In genomic region chr1:236039736-236040670, GRCh38 we compare ENCODE assay signal across 12 cellular contexts. TPM values are rescaled to one million over a fixed set of nuclear protein-coding genes. Genes with fewer than 3 reads are reported as not detected.
DNase-seq lines count a peak whose midpoint lies in the region; ATAC-seq and TF ChIP-seq lines count a peak whose summit lies in the region.
"Had no signal": no experiment of that assay in that cellular context is flagged by ENCODE, and none has a peak within 500 bp of the region (broad histone marks: within the 10 kb centered on the region; RNA-seq: fewer than 3 reads in every experiment).

No MANE protein-coding gene starts in this region.

- no peaks in the 10 kb centered on the region for H3K27me3 Mint-ChIP-seq in H9 (ENCODE audit: low read depth)

- H3K79me1 ChIP-seq in trophoblast cell (ENCODE audit: low read length): no peaks in the 10 kb centered on the region
- H3K79me1 ChIP-seq in H9 (ENCODE audit: insufficient read depth, low read depth, low read length, poor library complexity, severe bottlenecking): no peaks in the 10 kb centered on the region

- H3K9me3 ChIP-seq in AG04450 (ENCODE audit: control insufficient read depth, insufficient read depth, low read length): peaks cover 5% of the 10 kb centered on the region
- no peaks in the 10 kb centered on the region for H3K9me3 ChIP-seq in trophoblast cell (ENCODE audit: insufficient read depth, low read depth, low read length)
- H3K9me3 ChIP-seq in H9 (ENCODE audit: control insufficient read depth, low read depth, low read length): no peaks in the 10 kb centered on the region
- H3K9me3 ChIP-seq: ascending aorta, spleen had no signal

- H3K18ac ChIP-seq in trophoblast cell (ENCODE audit: low read length) (no peak overlapping the region), H9 (ENCODE audit: insufficient read length, low read depth, low read length) (no peak overlapping the region)

- no peak overlapping the region for H4K12ac ChIP-seq in trophoblast cell (ENCODE audit: low read depth, low read length)

- no peaks in the 10 kb centered on the region for H3K36me3 ChIP-seq in trophoblast cell (ENCODE audit: control insufficient read depth in 1 of 2, insufficient read depth in 2 of 2, low read length in 2 of 2)

- CTCF ChIA-PET in AG04450 (lab: Charles Lee): interaction anchor here (1.2 kb wide), 1 partner anchor 68 kb away, joined by 7 read pairs; no protein-coding TSS in a partner anchor

- H3K4me1 ChIP-seq in trophoblast cell (ENCODE audit: control insufficient read depth in 1 of 2, insufficient read depth in 2 of 2, low read length in 2 of 2): peaks cover 0 to 3% of the 10 kb centered on the region in 2 experiments
- no peaks in the 10 kb centered on the region for H3K4me1 ChIP-seq in H9 (ENCODE audit: insufficient read depth, low read length)
- H3K4me1 ChIP-seq: ascending aorta, spleen had no signal

- H3K14ac ChIP-seq in trophoblast cell (ENCODE audit: low read length): no peak overlapping the region
- no peak overlapping the region for H3K14ac ChIP-seq in H9 (ENCODE audit: insufficient read depth, low read length)

- no peak overlapping the region for H3K27ac Mint-ChIP-seq in H9

- TF ChIP-seq CTCF in AG04450 (IDR thresholded peaks at IDR 0.05; ENCODE audit: low read depth, low read length): no peak
- no peak for TF ChIP-seq CTCF in fibroblast of villous mesenchyme (IDR thresholded peaks at IDR 0.05; ENCODE audit: insufficient read depth, low read depth, low read length)
- no peak for TF ChIP-seq CTCF in H9 (conservative IDR thresholded peaks at IDR 0.05)

- H4K5ac ChIP-seq in H9 (ENCODE audit: insufficient read length, low read depth, low read length): no peak overlapping the region

- no peak overlapping the region for H4K8ac ChIP-seq in trophoblast cell (ENCODE audit: low read depth, low read length)
- no peak overlapping the region for H4K8ac ChIP-seq in H9 (replicated peaks; ENCODE audit: insufficient read length, low read depth, low read length)

- H2AFZ ChIP-seq in trophoblast cell (ENCODE audit: insufficient read depth, low read length, poor library complexity) (no peak overlapping the region), H9 (ENCODE audit: low read length) (no peak overlapping the region)
- H2AFZ ChIP-seq: GM23248 had no signal

- H3K4me3 ChIP-seq in AG04450 (ENCODE audit: low read depth, low read length): no peak overlapping the region
- H3K4me3 ChIP-seq in fibroblast of villous mesenchyme (ENCODE audit: low read depth, low read length): no peak overlapping the region
- no peak overlapping the region for H3K4me3 ChIP-seq in trophoblast cell (ENCODE audit: low read depth, low read length)
- H3K4me3 ChIP-seq: ascending aorta, GM23248, spleen had no signal

- no peak overlapping the region for H3K4ac ChIP-seq in trophoblast cell (ENCODE audit: low read depth, low read length)
- no peak overlapping the region for H3K4ac ChIP-seq in H9 (ENCODE audit: low read depth, low read length)

- H3K27ac ChIP-seq in AG04450 (ENCODE audit: low read depth, low read length) (peak overlapping the region; percentile 47), trophoblast cell (ENCODE audit: low read depth, low read length) (no peak overlapping the region), H9 (ENCODE audit: insufficient read length, low read depth, low read length) (no peak overlapping the region)
- H3K27ac ChIP-seq: ascending aorta, GM23248 had no signal

- no peak overlapping the region for H3K23ac ChIP-seq in trophoblast cell (ENCODE audit: low read length)
- H3K23ac ChIP-seq in H9 (ENCODE audit: insufficient read length, low read depth, low read length): no peak overlapping the region

- peaks cover 2 to 3% of the 10 kb centered on the region in 2 experiments; a peak in 2 of 5 replicates for H3K9me3 Mint-ChIP-seq in H9

- H2BK20ac ChIP-seq in H9 (ENCODE audit: low read depth, low read length, poor library complexity, severe bottlenecking): no peak overlapping the region

- H2BK5ac ChIP-seq in trophoblast cell (ENCODE audit: low read depth, low read length, poor library complexity) (no peak overlapping the region), H9 (ENCODE audit: insufficient read length, low read length) (no peak overlapping the region)

- no peak overlapping the region for H3K56ac ChIP-seq in H9 (ENCODE audit: insufficient read length, low read depth, low read length)

- peaks cover 4 to 14% (median 5%) of the 10 kb centered on the region in 3 experiments; a peak in 5 of 7 replicates for H3K36me3 Mint-ChIP-seq in H9 (ENCODE audit: insufficient read depth in 1 of 3, low read depth in 3 of 3)

- DNase-seq in AG04450 (ENCODE audit: low read depth, low spot score): peak; percentile 63
- DNase-seq in NCI-H2227 (lab: John Stamatoyannopoulos, UW; ENCODE audit: unreplicated experiment): peak; percentile 31
- DNase-seq in fibroblast of villous mesenchyme (ENCODE audit: low read depth): peak; percentile 100
- DNase-seq in trophoblast cell: peak; percentile 87 to 92
- DNase-seq in cortex of kidney (lab: John Stamatoyannopoulos, UW): no peak
- no peak for DNase-seq in stimulated activated CD4-positive, alpha-beta T cell treated with anti-CD3 and anti-CD28 coated beads, Interleukin-4, amount 100 ng/mL, for 4 hours
- no peak for DNase-seq in H9
- DNase-seq: GM23248, mesendoderm, spleen had no signal

- no peak overlapping the region for H3K4me3 Mint-ChIP-seq in H9

- no peak for ATAC-seq in HG02759 (IDR thresholded peaks at IDR 0.05; ENCODE audit: unreplicated experiment)

- H2BK15ac ChIP-seq in H9 (ENCODE audit: low read depth, low read length): no peak overlapping the region

- H3K79me2 ChIP-seq in trophoblast cell (ENCODE audit: control insufficient read depth, insufficient read depth, low read length, poor library complexity) (no peaks in the 10 kb centered on the region), H9 (ENCODE audit: insufficient read depth, low read length) (no peaks in the 10 kb centered on the region)

- no CpG with 5 or more reads among the region's 13 CpGs for WGBS in trophoblast cell (ENCODE audit: extremely low coverage, insufficient coverage, insufficient read length)
- no CpG with 5 or more reads among the region's 13 CpGs for WGBS in H9 (ENCODE audit: extremely low coverage, insufficient read length, low lambda C conversion rate)

- no peak overlapping the region for H2BK12ac ChIP-seq in trophoblast cell (ENCODE audit: low read length)
- no peak overlapping the region for H2BK12ac ChIP-seq in H9 (ENCODE audit: insufficient read length, low read depth, low read length)

- H3K27me3 ChIP-seq in AG04450 (ENCODE audit: control insufficient read depth, insufficient read depth, low read length): no peaks in the 10 kb centered on the region
- H3K27me3 ChIP-seq in trophoblast cell (ENCODE audit: insufficient read depth, low read length): no peaks in the 10 kb centered on the region
- no peaks in the 10 kb centered on the region for H3K27me3 ChIP-seq in H9 (ENCODE audit: insufficient read depth, low read length)
- H3K27me3 ChIP-seq: ascending aorta, spleen had no signal

- H3T11ph ChIP-seq in H9 (ENCODE audit: low read length): no peak overlapping the region

- no peaks in the 10 kb centered on the region for H3K23me2 ChIP-seq in H9 (ENCODE audit: insufficient read length, low read depth, low read length, poor library complexity, severe bottlenecking)

- H2BK120ac ChIP-seq in trophoblast cell (ENCODE audit: insufficient read depth, low read length, poor library complexity): no peak overlapping the region
- no peak overlapping the region for H2BK120ac ChIP-seq in H9 (ENCODE audit: low read depth, low read length, poor library complexity, severe bottlenecking)

- H3K4me2 ChIP-seq in trophoblast cell (ENCODE audit: low read length): no peak overlapping the region
- H3K4me2 ChIP-seq in H9 (ENCODE audit: insufficient read depth, insufficient read length, low read length): no peak overlapping the region

- POLR2A ChIA-PET in AG04450 (lab: Yijun Ruan, JAX): interaction anchor here (1.1 kb wide), 1 partner anchor 9 kb away, joined by 13 read pairs; no protein-coding TSS in a partner anchor

- H2AK5ac ChIP-seq in trophoblast cell (ENCODE audit: low read length): no peak overlapping the region
- no peak overlapping the region for H2AK5ac ChIP-seq in H9 (ENCODE audit: insufficient read length, low read length)

- no peak overlapping the region for H4K91ac ChIP-seq in trophoblast cell (ENCODE audit: low read depth, low read length)
- no peak overlapping the region for H4K91ac ChIP-seq in H9 (ENCODE audit: insufficient read length, low read depth, low read length)

- H4K20me1 ChIP-seq in H9 (ENCODE audit: control insufficient read depth, insufficient read depth, insufficient read length): no peaks in the 10 kb centered on the region

- no peak overlapping the region for H3K9ac ChIP-seq in trophoblast cell (ENCODE audit: low read length)
- no peak overlapping the region for H3K9ac ChIP-seq in H9 (ENCODE audit: extremely low read depth, insufficient read length, low read length)
- H3K9ac ChIP-seq: GM23248 had no signal

- H3K4me1 Mint-ChIP-seq in H9: peaks cover 0 to 4% of the 10 kb centered on the region in 2 experiments; a peak in 1 of 4 replicates

RNA-seq across cellular contexts. Expression of gene NID1, which starts 24.9 kb away (rescaled TPM):
- polyA plus RNA-seq in AG04450 (2011; rRNA removed): 129 and 137 TPM in 2 replicates
- polyA minus RNA-seq in AG04450 (2011; rRNA and poly(A)+ RNA removed): 85.9 and 99.1 TPM in 2 replicates
- total RNA-seq in fibroblast of villous mesenchyme (204 and 211 TPM in 2 replicates), H9 (2021) (28.2 and 28.5 TPM in 2 replicates)
- polyA plus RNA-seq in trophoblast cell (2013): 19.5 and 21.5 TPM in 2 replicates

Comparison
In these comparisons a context has a peak if more than half of its experiments do, and no peak if none do; other contexts are left out.
1. DNase-seq: peak in AG04450 (single experiment), NCI-H2227 (single experiment), fibroblast of villous mesenchyme (single experiment) and trophoblast cell (2 of 2); none in cortex of kidney (single experiment), stimulated activated CD4-positive, alpha-beta T cell treated with anti-CD3 and anti-CD28 coated beads, Interleukin-4, amount 100 ng/mL, for 4 hours (0 of 2) and H9 (single experiment).